In genomic region chr16:80938035-80938927, GRCh38 we compare ENCODE assay signal across 9 cellular contexts.
A peak's percentile ranks its signal among the peaks of the same experiment; 100 is the strongest.
DNase-seq lines count a peak whose midpoint lies in the region; ATAC-seq, FAIRE-seq and TF ChIP-seq lines count a peak whose summit lies in the region.
"Had no signal": no experiment of that assay in that cellular context is flagged by ENCODE, and none has a peak within 500 bp of the region (broad histone marks: within the 10 kb centered on the region; RNA-seq: fewer than 3 reads in every experiment).

No MANE protein-coding gene starts in this region.

- H3K36me3 ChIP-seq in adrenal gland (replicated peaks in 1 of 2) (no peaks in the 10 kb centered on the region), heart left ventricle (no peaks in the 10 kb centered on the region)
- H3K36me3 ChIP-seq in effector memory CD4-positive, alpha-beta T cell (ENCODE audit: control insufficient read depth, insufficient read depth, low read length), result no peaks in the 10 kb centered on the region

- FAIRE-seq in H54 (lab: Jason Lieb, UNC), result peak; percentile 88
- FAIRE-seq: GM18507 had no signal

- no peak overlapping the region for H3K27ac Mint-ChIP-seq in activated naive CD4-positive, alpha-beta T cell treated with anti-CD3 and anti-CD28 coated beads, Interleukin-2, amount 50 U/mL, for 72 hours

- intact Hi-C loops in adrenal gland (cut with DNase I), result loop anchor here (10.0 kb wide), 2 partner anchors 57 to 67 kb away; partner anchors contain the start of genes CENPN (in 1 of the 2) and CMC2 (in 1 of the 2)
- intact Hi-C loops in heart left ventricle (cut with DNase I), result no loop called here
- intact Hi-C loops in sciatic nerve (cut with DNase I), result no loop called here

- H3K4me3 ChIP-seq in adrenal gland (no peak overlapping the region), heart left ventricle (no peak overlapping the region)
- no peak overlapping the region for H3K4me3 ChIP-seq in effector memory CD4-positive, alpha-beta T cell (ENCODE audit: insufficient read depth, low read depth, low read length, poor library complexity, severe bottlenecking)

- no peaks in the 10 kb centered on the region for H3K27me3 ChIP-seq in adrenal gland
- peaks cover 0 to 12% (median 0%) of the 10 kb centered on the region in 9 donors for H3K27me3 ChIP-seq in heart left ventricle
- H3K27me3 ChIP-seq in effector memory CD4-positive, alpha-beta T cell (replicated peaks; ENCODE audit: control insufficient read depth, insufficient read depth, low read length, poor library complexity, severe bottlenecking), result no peaks in the 10 kb centered on the region

- peaks cover 0 to 12% of the 10 kb centered on the region in 2 donors for H3K4me1 ChIP-seq in adrenal gland (replicated peaks in 1 of 2)
- peaks cover 0 to 13% (median 0%) of the 10 kb centered on the region in 12 donors for H3K4me1 ChIP-seq in heart left ventricle
- H3K4me1 ChIP-seq in effector memory CD4-positive, alpha-beta T cell (ENCODE audit: control insufficient read depth, insufficient read depth, low read length, poor library complexity, severe bottlenecking), result no peaks in the 10 kb centered on the region

- TF ChIP-seq POLR2A in H54 (IDR thresholded peaks at IDR 0.05; ENCODE audit: low read depth, low read length) (no peak), adrenal gland (IDR thresholded peaks at IDR 0.05) (peak in 1 of 2 donors; percentile 8), heart left ventricle (IDR thresholded peaks at IDR 0.05) (no peak)

- H3K9me3 ChIP-seq in adrenal gland (replicated peaks in 1 of 3), result no peaks in the 10 kb centered on the region
- no peaks in the 10 kb centered on the region for H3K9me3 ChIP-seq in heart left ventricle
- no peaks in the 10 kb centered on the region for H3K9me3 ChIP-seq in effector memory CD4-positive, alpha-beta T cell (ENCODE audit: control insufficient read depth, low read length)

- H3K36me3 Mint-ChIP-seq in activated naive CD4-positive, alpha-beta T cell treated with anti-CD3 and anti-CD28 coated beads, Interleukin-2, amount 50 U/mL, for 72 hours, result no peaks in the 10 kb centered on the region

- H3K27ac ChIP-seq in adrenal gland (peak overlapping the region in 4 of 5 donors; percentile 20 to 83 (median 44)), heart left ventricle (peak overlapping the region in 3 of 12 donors; percentile 12 to 34 (median 33))
- H3K27ac ChIP-seq in effector memory CD4-positive, alpha-beta T cell (ENCODE audit: insufficient read depth, low read length, poor library complexity, severe bottlenecking), result no peak overlapping the region

- peak; percentile 59 to 83 (median 72) for ATAC-seq in heart left ventricle
- peak; percentile 94 for ATAC-seq in sciatic nerve
- ATAC-seq in HG03045 (IDR thresholded peaks at IDR 0.05; ENCODE audit: unreplicated experiment), result no peak
- ATAC-seq in activated naive CD4-positive, alpha-beta T cell treated with anti-CD3 and anti-CD28 coated beads, Interleukin-2, amount 50 U/mL, for 72 hours, result no peak

- peaks cover 0 to 5% of the 10 kb centered on the region in 2 donors for H3K9me3 Mint-ChIP-seq in activated naive CD4-positive, alpha-beta T cell treated with anti-CD3 and anti-CD28 coated beads, Interleukin-2, amount 50 U/mL, for 72 hours

- 54 to 64% (median 61%) methylated on average over 16 of the region's 16 CpGs for WGBS in adrenal gland, 4 donors
- 62 to 70% (median 67%) methylated on average over 15 to 16 of the region's 16 CpGs for WGBS in heart left ventricle, 4 donors

- DNase-seq in H54 (ENCODE audit: insufficient read length, low spot score) (peak; percentile 67), adrenal gland (peak; percentile 46 to 93 (median 87)), heart left ventricle (peak in 4 of 5 donors; percentile 31 to 52 (median 32)), sciatic nerve (ENCODE audit: low spot score) (no peak), NCI-H187 (lab: John Stamatoyannopoulos, UW) (no peak)
- DNase-seq in effector memory CD4-positive, alpha-beta T cell, result no peak
- DNase-seq in activated naive CD4-positive, alpha-beta T cell treated with anti-CD3 and anti-CD28 coated beads, Interleukin-2, amount 50 U/mL, for 72 hours (ENCODE audit: low spot score in 2 of 2), result no peak

- TF ChIP-seq CTCF in adrenal gland (IDR thresholded peaks at IDR 0.05) (no peak), heart left ventricle (IDR thresholded peaks at IDR 0.05) (no peak)

Comparison
In these comparisons a context has a peak if more than half of its experiments do, and no peak if none do; other contexts are left out.
1. DNase-seq: peak in H54 (single experiment), adrenal gland (7 of 7) and heart left ventricle (4 of 5); none in sciatic nerve (single experiment), NCI-H187 (0 of 2), effector memory CD4-positive, alpha-beta T cell (0 of 3) and activated naive CD4-positive, alpha-beta T cell treated with anti-CD3 and anti-CD28 coated beads, Interleukin-2, amount 50 U/mL, for 72 hours (0 of 2).
2. ATAC-seq: peak in heart left ventricle (4 of 4) and sciatic nerve (single experiment); none in HG03045 (single experiment) and activated naive CD4-positive, alpha-beta T cell treated with anti-CD3 and anti-CD28 coated beads, Interleukin-2, amount 50 U/mL, for 72 hours (0 of 2).
3. intact Hi-C loops: an anchor here in adrenal gland (10.0 kb wide); none called in heart left ventricle and sciatic nerve.